ENCODE assay signal across 26 cellular contexts in the genomic region with DNA sequence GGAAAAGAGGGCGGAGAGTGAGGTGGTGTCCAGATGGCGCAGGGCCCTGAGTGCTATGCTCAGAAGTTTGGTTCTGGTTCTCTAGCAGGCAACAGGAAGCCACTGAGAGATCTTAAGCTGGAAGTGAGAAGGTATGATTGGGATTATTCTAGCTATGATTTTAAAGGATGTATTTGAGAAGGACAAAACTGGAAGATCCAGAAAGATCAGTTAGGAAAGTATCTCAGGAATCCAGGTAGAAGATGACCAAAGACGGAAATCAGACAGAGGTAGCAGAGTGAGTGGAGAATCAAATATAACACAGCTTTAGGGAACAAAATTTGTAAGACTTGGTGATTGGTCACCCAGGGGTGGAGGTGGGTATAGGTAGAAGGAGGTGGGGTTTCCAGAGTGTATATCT.
"Had no signal": no experiment of that assay in that cellular context is flagged by ENCODE, and none has a peak within 500 bp of the region (broad histone marks: within the 10 kb centered on the region; RNA-seq: fewer than 3 reads in every experiment).

No MANE protein-coding gene starts in this region.

- H3K36me3 Mint-ChIP-seq: memory B cell; neural progenitor cell; stimulated activated naive B cell treated with anti-CD40 and anti-IgM and Interleukin-4, amounts not matched to agents 10 μg/mL and 1 μg/mL and 100 μg/mL, for 72 hours had no signal

- H3K27ac Mint-ChIP-seq: dendritic cell treated with granulocyte-macrophage colony-stimulating factor and Interleukin-4, amounts not matched to agents 40 ng/mL and 50 ng/mL, for 4 days; memory B cell; nephron; neural progenitor cell; stimulated activated naive B cell treated with anti-CD40 and anti-IgM and Interleukin-4, amounts not matched to agents 10 μg/mL and 1 μg/mL and 100 μg/mL, for 72 hours had no signal

- H3K4me3 Mint-ChIP-seq: dendritic cell treated with granulocyte-macrophage colony-stimulating factor and Interleukin-4, amounts not matched to agents 40 ng/mL and 50 ng/mL, for 4 days; memory B cell; nephron; neural progenitor cell; stimulated activated naive B cell treated with anti-CD40 and anti-IgM and Interleukin-4, amounts not matched to agents 10 μg/mL and 1 μg/mL and 100 μg/mL, for 72 hours had no signal

- H2AFZ ChIP-seq: neural progenitor cell had no signal

- DNase-seq: central memory CD4-positive, alpha-beta T cell; colonic mucosa; effector CD8-positive, alpha-beta T cell; erythroblast; esophagus squamous epithelium; foreskin melanocyte; glutamatergic neuron; heart right ventricle; islet precursor cell; kidney glomerular epithelial cell; left colon; left ventricle myocardium superior; nucleus accumbens; sigmoid colon; stimulated activated CD4-positive, alpha-beta T cell treated with anti-CD3 and anti-CD28 coated beads, Interleukin-4, amount 100 ng/mL, for 4 hours; stimulated activated naive B cell treated with anti-CD40 and anti-IgM and Interleukin-4, amounts not matched to agents 10 μg/mL and 1 μg/mL and 100 μg/mL, for 72 hours; stomach; tibial artery; upper lobe of left lung had no signal

- ATAC-seq: heart right ventricle; left colon; left ventricle myocardium superior; stimulated activated naive B cell treated with anti-CD40 and anti-IgM and Interleukin-4, amounts not matched to agents 10 μg/mL and 1 μg/mL and 100 μg/mL, for 72 hours had no signal

- H3K9me3 Mint-ChIP-seq: dendritic cell treated with granulocyte-macrophage colony-stimulating factor and Interleukin-4, amounts not matched to agents 40 ng/mL and 50 ng/mL, for 4 days; memory B cell; nephron; neural progenitor cell; stimulated activated naive B cell treated with anti-CD40 and anti-IgM and Interleukin-4, amounts not matched to agents 10 μg/mL and 1 μg/mL and 100 μg/mL, for 72 hours had no signal

- H3K9ac ChIP-seq: neural progenitor cell had no signal

- H3K4me1 ChIP-seq: colonic mucosa, neural progenitor cell, prostate gland had no signal

- H3K27ac ChIP-seq: colonic mucosa, esophagus squamous epithelium, heart right ventricle, neural progenitor cell, prostate gland, right atrium auricular region, sigmoid colon, stomach, tibial artery had no signal

- H3K27me3 ChIP-seq: right atrium auricular region, sigmoid colon, tibial artery, upper lobe of left lung had no signal

- H3K9me3 ChIP-seq: colonic mucosa, esophagus squamous epithelium, heart right ventricle, prostate gland, right atrium auricular region, sigmoid colon, stomach, tibial artery, upper lobe of left lung had no signal

- H3K4me3 ChIP-seq: colonic mucosa, esophagus squamous epithelium, heart right ventricle, lung, neural progenitor cell, prostate gland, right atrium auricular region, sigmoid colon, stomach, tibial artery, upper lobe of left lung had no signal

- H3K36me3 ChIP-seq: colonic mucosa, esophagus squamous epithelium, neural progenitor cell, prostate gland, right atrium auricular region, sigmoid colon, tibial artery had no signal

- H3K4me2 ChIP-seq: neural progenitor cell had no signal
